Comparison of ENCODE assay signal across 1 cellular context in the genomic region with DNA sequence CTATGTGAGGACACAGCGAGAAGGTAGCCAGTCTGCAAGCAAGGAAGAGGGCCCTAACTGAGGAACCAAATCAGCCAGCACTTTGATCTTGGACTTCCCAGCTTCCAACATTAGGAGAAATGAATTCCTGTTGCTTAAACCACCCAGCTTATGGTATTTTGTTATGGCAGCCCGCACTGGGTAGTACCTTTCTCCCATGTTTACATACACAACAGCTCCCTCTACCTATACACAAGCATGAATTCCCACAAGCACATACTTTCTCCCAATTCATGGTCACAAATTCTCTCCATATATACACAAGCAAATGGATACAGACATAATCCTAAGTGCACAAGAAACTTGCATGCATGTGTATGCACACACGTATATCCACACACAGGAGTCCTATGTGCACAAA.
TF ChIP-seq lines count a peak whose summit lies in the region.

No MANE protein-coding gene starts in this region.

TF ChIP-seq in GM12878, 131 proteins besides CTCF, POLR2A, EP300 and RAD21:
- TF ChIP-seq FOS (IDR thresholded peaks at IDR 0.05; ENCODE audit: borderline replicate concordance, extremely low read depth, insufficient read length) (no peak), YBX1 (IDR thresholded peaks at IDR 0.05) (no peak), SPI1 (IDR thresholded peaks at IDR 0.05; ENCODE audit: borderline replicate concordance, insufficient read depth, low read depth, low read length) (no peak), MTA3 (IDR thresholded peaks at IDR 0.05; ENCODE audit: borderline replicate concordance, low read length) (no peak), RUNX3 (IDR thresholded peaks at IDR 0.05; ENCODE audit: low read length) (no peak), CBX3 (IDR thresholded peaks at IDR 0.05; ENCODE audit: borderline replicate concordance, low read depth) (no peak), RBBP5 (conservative IDR thresholded peaks at IDR 0.05) (no peak), DPF2 (IDR thresholded peaks at IDR 0.05) (no peak), CHD4 (IDR thresholded peaks at IDR 0.05) (no peak), KLF5 (IDR thresholded peaks at IDR 0.05; ENCODE audit: partially characterized antibody) (no peak), NFIC (IDR thresholded peaks at IDR 0.05; ENCODE audit: low read depth, low read length) (no peak)
- TF ChIP-seq, protein P1, sequence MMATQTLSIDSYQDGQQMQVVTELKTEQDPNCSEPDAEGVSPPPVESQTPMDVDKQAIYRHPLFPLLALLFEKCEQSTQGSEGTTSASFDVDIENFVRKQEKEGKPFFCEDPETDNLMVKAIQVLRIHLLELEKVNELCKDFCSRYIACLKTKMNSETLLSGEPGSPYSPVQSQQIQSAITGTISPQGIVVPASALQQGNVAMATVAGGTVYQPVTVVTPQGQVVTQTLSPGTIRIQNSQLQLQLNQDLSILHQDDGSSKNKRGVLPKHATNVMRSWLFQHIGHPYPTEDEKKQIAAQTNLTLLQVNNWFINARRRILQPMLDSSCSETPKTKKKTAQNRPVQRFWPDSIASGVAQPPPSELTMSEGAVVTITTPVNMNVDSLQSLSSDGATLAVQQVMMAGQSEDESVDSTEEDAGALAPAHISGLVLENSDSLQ (IDR thresholded peaks at IDR 0.05) = no peak
- TF ChIP-seq, protein P2, sequence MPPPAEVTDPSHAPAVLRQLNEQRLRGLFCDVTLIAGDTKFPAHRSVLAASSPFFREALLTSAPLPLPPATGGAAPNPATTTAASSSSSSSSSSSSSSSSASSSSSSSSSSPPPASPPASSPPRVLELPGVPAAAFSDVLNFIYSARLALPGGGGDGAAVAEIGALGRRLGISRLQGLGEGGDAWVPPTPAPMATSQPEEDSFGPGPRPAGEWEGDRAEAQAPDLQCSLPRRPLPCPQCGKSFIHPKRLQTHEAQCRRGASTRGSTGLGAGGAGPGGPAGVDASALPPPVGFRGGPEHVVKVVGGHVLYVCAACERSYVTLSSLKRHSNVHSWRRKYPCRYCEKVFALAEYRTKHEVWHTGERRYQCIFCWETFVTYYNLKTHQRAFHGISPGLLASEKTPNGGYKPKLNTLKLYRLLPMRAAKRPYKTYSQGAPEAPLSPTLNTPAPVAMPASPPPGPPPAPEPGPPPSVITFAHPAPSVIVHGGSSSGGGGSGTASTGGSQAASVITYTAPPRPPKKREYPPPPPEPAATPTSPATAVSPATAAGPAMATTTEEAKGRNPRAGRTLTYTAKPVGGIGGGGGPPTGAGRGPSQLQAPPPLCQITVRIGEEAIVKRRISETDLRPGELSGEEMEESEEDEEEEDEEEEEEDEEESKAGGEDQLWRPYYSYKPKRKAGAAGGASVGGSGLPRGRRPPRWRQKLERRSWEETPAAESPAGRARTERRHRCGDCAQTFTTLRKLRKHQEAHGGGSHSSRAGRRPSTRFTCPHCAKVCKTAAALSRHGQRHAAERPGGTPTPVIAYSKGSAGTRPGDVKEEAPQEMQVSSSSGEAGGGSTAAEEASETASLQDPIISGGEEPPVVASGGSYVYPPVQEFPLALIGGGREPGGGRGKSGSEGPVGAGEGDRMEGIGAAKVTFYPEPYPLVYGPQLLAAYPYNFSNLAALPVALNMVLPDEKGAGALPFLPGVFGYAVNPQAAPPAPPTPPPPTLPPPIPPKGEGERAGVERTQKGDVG (CRISPR knock-in tag; IDR thresholded peaks at IDR 0.05) = no peak
- TF ChIP-seq, protein P3, sequence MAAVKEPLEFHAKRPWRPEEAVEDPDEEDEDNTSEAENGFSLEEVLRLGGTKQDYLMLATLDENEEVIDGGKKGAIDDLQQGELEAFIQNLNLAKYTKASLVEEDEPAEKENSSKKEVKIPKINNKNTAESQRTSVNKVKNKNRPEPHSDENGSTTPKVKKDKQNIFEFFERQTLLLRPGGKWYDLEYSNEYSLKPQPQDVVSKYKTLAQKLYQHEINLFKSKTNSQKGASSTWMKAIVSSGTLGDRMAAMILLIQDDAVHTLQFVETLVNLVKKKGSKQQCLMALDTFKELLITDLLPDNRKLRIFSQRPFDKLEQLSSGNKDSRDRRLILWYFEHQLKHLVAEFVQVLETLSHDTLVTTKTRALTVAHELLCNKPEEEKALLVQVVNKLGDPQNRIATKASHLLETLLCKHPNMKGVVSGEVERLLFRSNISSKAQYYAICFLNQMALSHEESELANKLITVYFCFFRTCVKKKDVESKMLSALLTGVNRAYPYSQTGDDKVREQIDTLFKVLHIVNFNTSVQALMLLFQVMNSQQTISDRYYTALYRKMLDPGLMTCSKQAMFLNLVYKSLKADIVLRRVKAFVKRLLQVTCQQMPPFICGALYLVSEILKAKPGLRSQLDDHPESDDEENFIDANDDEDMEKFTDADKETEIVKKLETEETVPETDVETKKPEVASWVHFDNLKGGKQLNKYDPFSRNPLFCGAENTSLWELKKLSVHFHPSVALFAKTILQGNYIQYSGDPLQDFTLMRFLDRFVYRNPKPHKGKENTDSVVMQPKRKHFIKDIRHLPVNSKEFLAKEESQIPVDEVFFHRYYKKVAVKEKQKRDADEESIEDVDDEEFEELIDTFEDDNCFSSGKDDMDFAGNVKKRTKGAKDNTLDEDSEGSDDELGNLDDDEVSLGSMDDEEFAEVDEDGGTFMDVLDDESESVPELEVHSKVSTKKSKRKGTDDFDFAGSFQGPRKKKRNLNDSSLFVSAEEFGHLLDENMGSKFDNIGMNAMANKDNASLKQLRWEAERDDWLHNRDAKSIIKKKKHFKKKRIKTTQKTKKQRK (IDR thresholded peaks at IDR 0.05; ENCODE audit: low read depth, low read length) = no peak
